ENCODE assay signal across 11 cellular contexts in genomic region chr6:144876689-144877088, GRCh38.
"Had no signal": no experiment of that assay in that cellular context is flagged by ENCODE, and none has a peak within 500 bp of the region (broad histone marks: within the 10 kb centered on the region; RNA-seq: fewer than 3 reads in every experiment).

No MANE protein-coding gene starts in this region.

- H3K9ac ChIP-seq: GM23248 had no signal

- H3K36me3 ChIP-seq: HAP-1 had no signal

- H3K4me2 ChIP-seq: GM23338 had no signal

- FAIRE-seq: H1, H54 had no signal

- ATAC-seq: GM23338, HCT116 had no signal

- H3K27ac ChIP-seq: GM23248 had no signal

- H2AFZ ChIP-seq: GM23248, GM23338 had no signal

- H3K4me3 ChIP-seq: GM23248, GM23338, HAP-1 had no signal

- H3K9me3 ChIP-seq: HAP-1 had no signal

- H3K4me1 ChIP-seq: HAP-1 had no signal

- DNase-seq: GM23248, GOT3, H7, H9, HCEC 1CT, HFFc6 had no signal
